Comparison of ENCODE assay signal across 12 cellular contexts in the genomic region with DNA sequence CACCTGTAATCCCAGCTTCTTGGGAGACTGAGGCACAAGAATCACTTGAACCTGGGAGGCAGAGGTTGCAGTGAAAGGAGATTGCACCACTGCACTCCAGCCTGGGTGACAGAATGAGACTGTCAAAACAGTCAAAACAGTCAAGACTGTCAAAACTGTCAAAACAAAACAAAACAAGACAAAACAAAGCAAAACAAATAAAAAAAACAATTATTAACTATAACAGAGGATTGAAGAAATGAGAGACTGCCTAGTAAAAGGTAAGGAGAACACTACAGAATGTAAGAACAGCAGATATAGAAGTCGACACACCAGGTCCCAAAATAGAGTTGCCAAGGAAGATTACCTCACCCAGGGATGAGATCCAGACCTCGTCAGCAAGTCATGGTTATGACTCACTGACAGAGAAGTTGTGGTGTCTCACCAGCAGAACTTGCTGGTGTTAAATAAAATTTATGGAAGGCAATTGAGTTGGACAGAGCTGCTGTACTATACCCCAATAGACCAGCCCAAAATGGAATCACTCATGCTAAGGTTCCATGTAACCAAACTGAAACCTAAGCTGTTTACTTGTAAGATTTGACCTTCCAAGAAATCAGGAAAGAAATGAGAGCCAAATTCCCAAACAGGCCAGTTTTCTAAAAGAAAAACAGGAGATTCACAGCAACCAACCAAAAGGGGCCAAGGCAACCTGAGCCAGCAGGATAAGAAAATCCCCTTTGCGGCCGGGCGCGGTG. TPM values are rescaled to one million over a fixed set of nuclear protein-coding genes. Genes with fewer than 3 reads are reported as not detected.
DNase-seq lines count a peak whose midpoint lies in the region; ATAC-seq, FAIRE-seq and TF ChIP-seq lines count a peak whose summit lies in the region.
"Had no signal": no experiment of that assay in that cellular context is flagged by ENCODE, and none has a peak within 500 bp of the region (broad histone marks: within the 10 kb centered on the region; RNA-seq: fewer than 3 reads in every experiment).

No MANE protein-coding gene starts in this region.

- no peak overlapping the region for H3K9ac ChIP-seq in liver (ENCODE audit: low read depth in 1 of 2, low read length in 2 of 2)
- H3K9ac ChIP-seq in HepG2 (ENCODE audit: insufficient read depth, low read depth, low read length), result no peak overlapping the region
- no peak overlapping the region for H3K9ac ChIP-seq in adipocyte (ENCODE audit: low read length)

- H3K4me2 ChIP-seq in HepG2 (ENCODE audit: low read depth, low read length), result no peak overlapping the region
- H3K4me2 ChIP-seq in hepatocyte, result no peak overlapping the region

- H3K9me2 ChIP-seq in hepatocyte (replicated peaks; ENCODE audit: insufficient read depth), result no peaks in the 10 kb centered on the region

- no peak for TF ChIP-seq EP300 in HepG2 (IDR thresholded peaks at IDR 0.05; ENCODE audit: low read depth in 2 of 2, low read length in 2 of 2)
- no peak for TF ChIP-seq EP300 in HepG2 (CRISPR knock-in tag; IDR thresholded peaks at IDR 0.05; ENCODE audit: borderline replicate concordance)

- no peak for TF ChIP-seq POLR2A in HepG2 (IDR thresholded peaks at IDR 0.05; ENCODE audit: insufficient read depth in 1 of 2, low read depth in 2 of 2, low read length in 2 of 2)

- no peaks in the 10 kb centered on the region for H3K27me3 ChIP-seq in liver (ENCODE audit: control insufficient read depth in 4 of 4, insufficient read depth in 4 of 4, low read length in 3 of 4)
- no peaks in the 10 kb centered on the region for H3K27me3 ChIP-seq in HepG2 (ENCODE audit: control insufficient read depth in 1 of 2, insufficient read depth in 2 of 2, low read length in 2 of 2)
- H3K27me3 ChIP-seq in adipocyte (replicated peaks; ENCODE audit: control insufficient read depth, insufficient read depth, low read length), result no peaks in the 10 kb centered on the region
- H3K27me3 ChIP-seq in hepatocyte, result no peaks in the 10 kb centered on the region
- H3K27me3 ChIP-seq in small intestine (ENCODE audit: control insufficient read depth in 2 of 2, insufficient read depth in 2 of 2, low read length in 2 of 2), result no peaks in the 10 kb centered on the region
- H3K27me3 ChIP-seq: neutrophil had no signal

- H3K4me1 ChIP-seq in liver (ENCODE audit: control insufficient read depth in 4 of 4, insufficient read depth in 4 of 4, low read length in 3 of 4) (peaks cover 0 to 13% (median 4%) of the 10 kb centered on the region in 4 donors), HepG2 (ENCODE audit: insufficient read depth, low read length) (peaks cover 14% of the 10 kb centered on the region), adipocyte (ENCODE audit: control insufficient read depth, insufficient read depth, low read length) (peaks cover 7% of the 10 kb centered on the region), hepatocyte (ENCODE audit: insufficient read depth) (no peaks in the 10 kb centered on the region), small intestine (ENCODE audit: control insufficient read depth in 2 of 2, insufficient read depth in 1 of 2, low read depth in 1 of 2, low read length in 1 of 2) (no peaks in the 10 kb centered on the region)

- in situ Hi-C loops in HepG2 (cut with HindIII; ENCODE audit: extremely low pct_ligation_motif_present, low pct_unique_long_range_greater_than_20kb), result no loop called here

- no peaks in the 10 kb centered on the region for H3K36me3 ChIP-seq in liver (ENCODE audit: control insufficient read depth in 4 of 4, insufficient read depth in 3 of 4, low read depth in 1 of 4, low read length in 3 of 4)
- no peaks in the 10 kb centered on the region for H3K36me3 ChIP-seq in HepG2 (replicated peaks in 1 of 2; ENCODE audit: control insufficient read depth in 1 of 2, insufficient read depth in 2 of 2, low read length in 2 of 2)
- no peaks in the 10 kb centered on the region for H3K36me3 ChIP-seq in adipocyte (ENCODE audit: control insufficient read depth, insufficient read depth, low read length, severe bottlenecking)
- H3K36me3 ChIP-seq in hepatocyte (replicated peaks; ENCODE audit: insufficient read depth, low read depth), result no peaks in the 10 kb centered on the region
- H3K36me3 ChIP-seq in small intestine (ENCODE audit: control insufficient read depth in 2 of 2, insufficient read depth in 2 of 2, low read length in 2 of 2), result no peaks in the 10 kb centered on the region
- H3K36me3 ChIP-seq: neutrophil had no signal

- 67% methylated on average over 6 of the region's 6 CpGs for WGBS in liver
- 92% methylated on average over 6 of the region's 6 CpGs for WGBS in HepG2 (ENCODE audit: low lambda C conversion rate)
- 79% methylated on average over 6 of the region's 6 CpGs for WGBS in hepatocyte (ENCODE audit: low lambda C conversion rate, missing lambda C conversion rate)
- WGBS in small intestine, 3 donors, result 86 to 87% (median 86%) methylated on average over 6 of the region's 6 CpGs

- BruUV-seq in HepG2 (replicated peaks; lab: Mats Ljungman, UMichigan), result no TSS peak

- TF ChIP-seq CTCF in liver (IDR thresholded peaks at IDR 0.05; ENCODE audit: low read depth, low read length, missing input control), result no peak
- TF ChIP-seq CTCF in HepG2 (CRISPR knock-in tag; IDR thresholded peaks at IDR 0.05), result no peak
- no peak for TF ChIP-seq CTCF in hepatocyte (IDR thresholded peaks at IDR 0.05; ENCODE audit: poor library complexity)

- H2AFZ ChIP-seq in HepG2 (ENCODE audit: low read length), result no peak overlapping the region
- H2AFZ ChIP-seq in hepatocyte, result no peak overlapping the region

- no peak for DNase-seq in HepG2 (ENCODE audit: low spot score)
- DNase-seq in adipocyte (ENCODE audit: low read depth), result peak; percentile 67
- peak; percentile 32 for DNase-seq in hepatocyte (ENCODE audit: low spot score)
- DNase-seq in small intestine, result no peak
- DNase-seq: NCI-H526 treated with DMSO at 0.1 percent for 48 hours; stimulated activated naive CD8-positive, alpha-beta T cell treated with anti-CD3 and anti-CD28 coated beads, Interleukin-15, amount 100 ng/mL, for 72 hours had no signal

- intact Hi-C loops in HepG2 (cut with micrococcal nuclease; ENCODE audit: unreplicated experiment), result no loop called here

- no peak overlapping the region for H3K4me3 ChIP-seq in liver (ENCODE audit: low read depth in 1 of 3, low read length in 3 of 3)
- H3K4me3 ChIP-seq in HepG2 (replicated peaks in 1 of 3; ENCODE audit: insufficient read depth in 1 of 3, low read depth in 2 of 3, low read length in 3 of 3), result no peak overlapping the region
- no peak overlapping the region for H3K4me3 ChIP-seq in adipocyte (ENCODE audit: low read length)
- H3K4me3 ChIP-seq in hepatocyte, result no peak overlapping the region
- H3K4me3 ChIP-seq in small intestine (ENCODE audit: low read depth in 1 of 2, low read length in 2 of 2), result no peak overlapping the region

- peak overlapping the region in 1 of 2 donors; percentile 36 for H3K27ac ChIP-seq in liver (ENCODE audit: low read depth in 1 of 2, low read length in 2 of 2)
- no peak overlapping the region for H3K27ac ChIP-seq in HepG2 (ENCODE audit: extremely low read length, insufficient read depth, low read length)
- H3K27ac ChIP-seq in hepatocyte, result no peak overlapping the region
- H3K27ac ChIP-seq in small intestine (ENCODE audit: low read depth in 1 of 2, low read length in 1 of 2), result no peak overlapping the region
- H3K27ac ChIP-seq: C4-2B, neutrophil had no signal

- H4K20me1 ChIP-seq in HepG2 (ENCODE audit: insufficient read depth, low read length), result no peaks in the 10 kb centered on the region
- H4K20me1 ChIP-seq in hepatocyte (ENCODE audit: insufficient read depth, poor library complexity, severe bottlenecking), result no peaks in the 10 kb centered on the region

- no peak for TF ChIP-seq RAD21 in liver (IDR thresholded peaks at IDR 0.05)
- no peak for TF ChIP-seq RAD21 in HepG2 (CRISPR knock-in tag; IDR thresholded peaks at IDR 0.05)

- no peak for ATAC-seq in HepG2
- no peak for ATAC-seq in GM18858 (IDR thresholded peaks at IDR 0.05; ENCODE audit: unreplicated experiment)
- ATAC-seq in HG02884 (IDR thresholded peaks at IDR 0.05; ENCODE audit: unreplicated experiment), result no peak
- ATAC-seq in GM21515 (IDR thresholded peaks at IDR 0.05; ENCODE audit: unreplicated experiment), result no peak
- ATAC-seq: stimulated activated naive CD8-positive, alpha-beta T cell treated with anti-CD3 and anti-CD28 coated beads, Interleukin-15, amount 100 ng/mL, for 72 hours had no signal

- POLR2A ChIA-PET in HepG2 (lab: Yijun Ruan, JAX), result no interaction called here

- FAIRE-seq in HepG2 (lab: Jason Lieb, UNC), result no peak
- FAIRE-seq in small intestine (lab: Jason Lieb, UNC), result no peak

- CTCF ChIA-PET in HepG2 (lab: Yijun Ruan, JAX; ENCODE audit: low intra/inter-chr PET ratio, low total read pairs), result no interaction called here

- H3K9me3 ChIP-seq in liver (ENCODE audit: control insufficient read depth in 4 of 4, low read length in 3 of 4) (peaks cover 0 to 5% (median 0%) of the 10 kb centered on the region in 4 donors), HepG2 (ENCODE audit: low read length) (peaks cover 7% of the 10 kb centered on the region; the same call in 1 of the 2 replicates), adipocyte (ENCODE audit: control insufficient read depth, low read length) (peaks cover 17% of the 10 kb centered on the region), hepatocyte (ENCODE audit: low read depth) (no peaks in the 10 kb centered on the region), small intestine (ENCODE audit: control insufficient read depth, low read depth) (no peaks in the 10 kb centered on the region)
- H3K9me3 ChIP-seq: neutrophil had no signal

- H3K79me2 ChIP-seq in HepG2 (ENCODE audit: insufficient read depth, low read length), result no peaks in the 10 kb centered on the region
- no peaks in the 10 kb centered on the region for H3K79me2 ChIP-seq in hepatocyte

RNA-seq across cellular contexts. Expression of gene GK, which starts 32.1 kb away (rescaled TPM):
- 100 to 1,000 TPM in 1 of 2 donors, 10 to 100 TPM in 1; 27.9 to 145 TPM for total RNA-seq in liver
- 10 to 100 TPM; 44.0 to 44.1 TPM for polyA plus RNA-seq in liver
- total RNA-seq in HepG2 (2016; rRNA removed; fragmentation: Illumina TruSeq; extraction: Trizol), result 64.2 and 91.1 TPM in 2 replicates
- total RNA-seq in HepG2 (2016; cell fraction: cytosol; rRNA removed; fragmentation: Illumina TruSeq; extraction: Trizol; ENCODE audit: low read depth), result 8.4 and 10.9 TPM in 2 replicates
- 66.0 and 90.6 TPM in 2 replicates for total RNA-seq in HepG2 (2016; cell fraction: insoluble cytoplasmic fraction; rRNA removed; fragmentation: Illumina TruSeq; extraction: Trizol)
- 16.0 and 19.5 TPM in 2 replicates for total RNA-seq in HepG2 (2016; cell fraction: membrane; rRNA removed; fragmentation: Illumina TruSeq; extraction: Trizol)
- total RNA-seq in HepG2 (2016; cell fraction: nucleus; rRNA removed; fragmentation: Illumina TruSeq; extraction: Trizol), result 61.7 and 67.1 TPM in 2 replicates
- polyA plus RNA-seq in HepG2 (2011; rRNA removed), result 265 and 274 TPM in 2 replicates
- 91.6 and 146 TPM in 2 replicates for polyA plus RNA-seq in HepG2 (2011; cell fraction: cytosol; rRNA removed)
- polyA plus RNA-seq in HepG2 (2011; cell fraction: nucleus; rRNA removed), result 267 and 310 TPM in 2 replicates
- polyA plus RNA-seq in HepG2 (2012), result 133 and 173 TPM in 2 replicates
- polyA plus RNA-seq in HepG2 (2016; cell fraction: cytosol; fragmentation: Illumina TruSeq; extraction: Trizol; ENCODE audit: low read depth), result 4.9 and 5.5 TPM in 2 replicates
- 71.8 and 74.5 TPM in 2 replicates for polyA plus RNA-seq in HepG2 (2016; cell fraction: insoluble cytoplasmic fraction; fragmentation: Illumina TruSeq; extraction: Trizol; ENCODE audit: low read depth)
- polyA plus RNA-seq in HepG2 (2016; cell fraction: membrane; fragmentation: Illumina TruSeq; extraction: Trizol; ENCODE audit: low read depth), result 8.3 and 9.0 TPM in 2 replicates
- polyA plus RNA-seq in HepG2 (2016; cell fraction: nucleus; fragmentation: Illumina TruSeq; extraction: Trizol; ENCODE audit: insufficient read depth, low read depth), result 71.3 and 81.0 TPM in 2 replicates
- polyA minus RNA-seq in HepG2 (2011; rRNA and poly(A)+ RNA removed; ENCODE audit: low replicate concordance), result 11.6 and 131 TPM in 2 replicates
- polyA minus RNA-seq in HepG2 (2011; cell fraction: cytosol; rRNA and poly(A)+ RNA removed), result 129 and 164 TPM in 2 replicates
- polyA minus RNA-seq in HepG2 (2011; cell fraction: nucleus; rRNA and poly(A)+ RNA removed), result 724 and 744 TPM in 2 replicates
- 29.9 and 30.3 TPM in 2 replicates for total RNA-seq in hepatocyte
- polyA plus RNA-seq in hepatocyte, result 14.4 and 18.5 TPM in 2 replicates
- 10 to 100 TPM; 20.7 to 90.6 (median 83.0) TPM for polyA plus RNA-seq in small intestine

RNA-seq across cellular contexts. Expression of gene TASL, which starts 43.6 kb away (rescaled TPM):
- total RNA-seq in liver (1 to 10 TPM; 1.2 to 3.5 TPM), HepG2 (2016; rRNA removed; fragmentation: Illumina TruSeq; extraction: Trizol) (not detected in 2 replicates), hepatocyte (0.30 TPM in 1 of 2 replicates, not detected in the other)
- polyA plus RNA-seq in liver (under 1 TPM; 0.33 to 0.38 TPM), HepG2 (2011; rRNA removed) (not detected in 2 replicates), hepatocyte (not detected in 2 replicates), small intestine (1 to 10 TPM in 1 of 3 donors, under 1 TPM in 1, not detected in 1; 0.49 to 1.4 TPM)
- not detected in 2 replicates for total RNA-seq in HepG2 (2016; cell fraction: cytosol; rRNA removed; fragmentation: Illumina TruSeq; extraction: Trizol; ENCODE audit: low read depth)
- not detected in 2 replicates for total RNA-seq in HepG2 (2016; cell fraction: insoluble cytoplasmic fraction; rRNA removed; fragmentation: Illumina TruSeq; extraction: Trizol)
- total RNA-seq in HepG2 (2016; cell fraction: membrane; rRNA removed; fragmentation: Illumina TruSeq; extraction: Trizol), result not detected in 2 replicates
- total RNA-seq in HepG2 (2016; cell fraction: nucleus; rRNA removed; fragmentation: Illumina TruSeq; extraction: Trizol), result not detected in 2 replicates
- polyA plus RNA-seq in HepG2 (2011; cell fraction: cytosol; rRNA removed), result not detected in 2 replicates
- polyA plus RNA-seq in HepG2 (2011; cell fraction: nucleus; rRNA removed), result not detected in 2 replicates
- not detected in 2 replicates for polyA plus RNA-seq in HepG2 (2012)
- not detected in 2 replicates for polyA plus RNA-seq in HepG2 (2016; cell fraction: cytosol; fragmentation: Illumina TruSeq; extraction: Trizol; ENCODE audit: low read depth)
- polyA plus RNA-seq in HepG2 (2016; cell fraction: insoluble cytoplasmic fraction; fragmentation: Illumina TruSeq; extraction: Trizol; ENCODE audit: low read depth), result not detected in 2 replicates
- not detected in 2 replicates for polyA plus RNA-seq in HepG2 (2016; cell fraction: membrane; fragmentation: Illumina TruSeq; extraction: Trizol; ENCODE audit: low read depth)
- polyA plus RNA-seq in HepG2 (2016; cell fraction: nucleus; fragmentation: Illumina TruSeq; extraction: Trizol; ENCODE audit: insufficient read depth, low read depth), result not detected in 2 replicates
- polyA minus RNA-seq in HepG2 (2011; rRNA and poly(A)+ RNA removed; ENCODE audit: low replicate concordance), result not detected in 2 replicates
- polyA minus RNA-seq in HepG2 (2011; cell fraction: cytosol; rRNA and poly(A)+ RNA removed), result not detected in 2 replicates
- not detected in 2 replicates for polyA minus RNA-seq in HepG2 (2011; cell fraction: nucleus; rRNA and poly(A)+ RNA removed)

Comparison
In these comparisons a context has a peak if more than half of its experiments do, and no peak if none do; other contexts are left out.
1. DNase-seq: peak in adipocyte (single experiment) and hepatocyte (single experiment); none in HepG2 (single experiment) and small intestine (single experiment).